In the genomic region with DNA sequence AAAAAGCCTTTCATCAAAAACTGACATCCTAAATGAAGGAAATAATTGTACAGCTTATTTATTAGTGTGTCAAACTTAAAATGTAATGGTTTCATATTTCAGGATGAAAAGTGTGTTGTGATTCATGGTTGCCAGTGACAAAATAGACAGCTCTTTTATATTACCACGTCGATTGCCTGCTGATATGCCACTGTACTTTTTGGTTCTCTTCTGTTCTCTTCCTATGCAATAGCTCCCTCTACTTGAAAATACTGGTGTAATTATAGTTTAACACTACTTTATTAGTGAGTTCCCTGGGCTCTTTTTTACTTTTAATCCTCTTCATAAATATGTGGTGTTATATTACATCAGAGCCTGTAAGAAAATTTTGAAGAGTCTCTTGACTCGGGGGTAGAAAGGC, we compare ENCODE assay signal across 1 cellular context.
TF ChIP-seq lines count a peak whose summit lies in the region.

No MANE protein-coding gene starts in this region.

TF ChIP-seq in H1, 55 proteins besides CTCF, POLR2A, EP300 and RAD21:
- TF ChIP-seq, protein P1, sequence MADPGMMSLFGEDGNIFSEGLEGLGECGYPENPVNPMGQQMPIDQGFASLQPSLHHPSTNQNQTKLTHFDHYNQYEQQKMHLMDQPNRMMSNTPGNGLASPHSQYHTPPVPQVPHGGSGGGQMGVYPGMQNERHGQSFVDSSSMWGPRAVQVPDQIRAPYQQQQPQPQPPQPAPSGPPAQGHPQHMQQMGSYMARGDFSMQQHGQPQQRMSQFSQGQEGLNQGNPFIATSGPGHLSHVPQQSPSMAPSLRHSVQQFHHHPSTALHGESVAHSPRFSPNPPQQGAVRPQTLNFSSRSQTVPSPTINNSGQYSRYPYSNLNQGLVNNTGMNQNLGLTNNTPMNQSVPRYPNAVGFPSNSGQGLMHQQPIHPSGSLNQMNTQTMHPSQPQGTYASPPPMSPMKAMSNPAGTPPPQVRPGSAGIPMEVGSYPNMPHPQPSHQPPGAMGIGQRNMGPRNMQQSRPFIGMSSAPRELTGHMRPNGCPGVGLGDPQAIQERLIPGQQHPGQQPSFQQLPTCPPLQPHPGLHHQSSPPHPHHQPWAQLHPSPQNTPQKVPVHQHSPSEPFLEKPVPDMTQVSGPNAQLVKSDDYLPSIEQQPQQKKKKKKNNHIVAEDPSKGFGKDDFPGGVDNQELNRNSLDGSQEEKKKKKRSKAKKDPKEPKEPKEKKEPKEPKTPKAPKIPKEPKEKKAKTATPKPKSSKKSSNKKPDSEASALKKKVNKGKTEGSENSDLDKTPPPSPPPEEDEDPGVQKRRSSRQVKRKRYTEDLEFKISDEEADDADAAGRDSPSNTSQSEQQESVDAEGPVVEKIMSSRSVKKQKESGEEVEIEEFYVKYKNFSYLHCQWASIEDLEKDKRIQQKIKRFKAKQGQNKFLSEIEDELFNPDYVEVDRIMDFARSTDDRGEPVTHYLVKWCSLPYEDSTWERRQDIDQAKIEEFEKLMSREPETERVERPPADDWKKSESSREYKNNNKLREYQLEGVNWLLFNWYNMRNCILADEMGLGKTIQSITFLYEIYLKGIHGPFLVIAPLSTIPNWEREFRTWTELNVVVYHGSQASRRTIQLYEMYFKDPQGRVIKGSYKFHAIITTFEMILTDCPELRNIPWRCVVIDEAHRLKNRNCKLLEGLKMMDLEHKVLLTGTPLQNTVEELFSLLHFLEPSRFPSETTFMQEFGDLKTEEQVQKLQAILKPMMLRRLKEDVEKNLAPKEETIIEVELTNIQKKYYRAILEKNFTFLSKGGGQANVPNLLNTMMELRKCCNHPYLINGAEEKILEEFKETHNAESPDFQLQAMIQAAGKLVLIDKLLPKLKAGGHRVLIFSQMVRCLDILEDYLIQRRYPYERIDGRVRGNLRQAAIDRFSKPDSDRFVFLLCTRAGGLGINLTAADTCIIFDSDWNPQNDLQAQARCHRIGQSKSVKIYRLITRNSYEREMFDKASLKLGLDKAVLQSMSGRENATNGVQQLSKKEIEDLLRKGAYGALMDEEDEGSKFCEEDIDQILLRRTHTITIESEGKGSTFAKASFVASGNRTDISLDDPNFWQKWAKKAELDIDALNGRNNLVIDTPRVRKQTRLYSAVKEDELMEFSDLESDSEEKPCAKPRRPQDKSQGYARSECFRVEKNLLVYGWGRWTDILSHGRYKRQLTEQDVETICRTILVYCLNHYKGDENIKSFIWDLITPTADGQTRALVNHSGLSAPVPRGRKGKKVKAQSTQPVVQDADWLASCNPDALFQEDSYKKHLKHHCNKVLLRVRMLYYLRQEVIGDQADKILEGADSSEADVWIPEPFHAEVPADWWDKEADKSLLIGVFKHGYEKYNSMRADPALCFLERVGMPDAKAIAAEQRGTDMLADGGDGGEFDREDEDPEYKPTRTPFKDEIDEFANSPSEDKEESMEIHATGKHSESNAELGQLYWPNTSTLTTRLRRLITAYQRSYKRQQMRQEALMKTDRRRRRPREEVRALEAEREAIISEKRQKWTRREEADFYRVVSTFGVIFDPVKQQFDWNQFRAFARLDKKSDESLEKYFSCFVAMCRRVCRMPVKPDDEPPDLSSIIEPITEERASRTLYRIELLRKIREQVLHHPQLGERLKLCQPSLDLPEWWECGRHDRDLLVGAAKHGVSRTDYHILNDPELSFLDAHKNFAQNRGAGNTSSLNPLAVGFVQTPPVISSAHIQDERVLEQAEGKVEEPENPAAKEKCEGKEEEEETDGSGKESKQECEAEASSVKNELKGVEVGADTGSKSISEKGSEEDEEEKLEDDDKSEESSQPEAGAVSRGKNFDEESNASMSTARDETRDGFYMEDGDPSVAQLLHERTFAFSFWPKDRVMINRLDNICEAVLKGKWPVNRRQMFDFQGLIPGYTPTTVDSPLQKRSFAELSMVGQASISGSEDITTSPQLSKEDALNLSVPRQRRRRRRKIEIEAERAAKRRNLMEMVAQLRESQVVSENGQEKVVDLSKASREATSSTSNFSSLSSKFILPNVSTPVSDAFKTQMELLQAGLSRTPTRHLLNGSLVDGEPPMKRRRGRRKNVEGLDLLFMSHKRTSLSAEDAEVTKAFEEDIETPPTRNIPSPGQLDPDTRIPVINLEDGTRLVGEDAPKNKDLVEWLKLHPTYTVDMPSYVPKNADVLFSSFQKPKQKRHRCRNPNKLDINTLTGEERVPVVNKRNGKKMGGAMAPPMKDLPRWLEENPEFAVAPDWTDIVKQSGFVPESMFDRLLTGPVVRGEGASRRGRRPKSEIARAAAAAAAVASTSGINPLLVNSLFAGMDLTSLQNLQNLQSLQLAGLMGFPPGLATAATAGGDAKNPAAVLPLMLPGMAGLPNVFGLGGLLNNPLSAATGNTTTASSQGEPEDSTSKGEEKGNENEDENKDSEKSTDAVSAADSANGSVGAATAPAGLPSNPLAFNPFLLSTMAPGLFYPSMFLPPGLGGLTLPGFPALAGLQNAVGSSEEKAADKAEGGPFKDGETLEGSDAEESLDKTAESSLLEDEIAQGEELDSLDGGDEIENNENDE (IDR thresholded peaks at IDR 0.05; ENCODE audit: insufficient replicate concordance, low read length), result no peak
- TF ChIP-seq RFX5 (IDR thresholded peaks at IDR 0.05; ENCODE audit: borderline replicate concordance, low read depth, low read length), result no peak
- no peak for TF ChIP-seq CEBPB (IDR thresholded peaks at IDR 0.05; ENCODE audit: low read depth, low read length)
- TF ChIP-seq, protein P2, sequence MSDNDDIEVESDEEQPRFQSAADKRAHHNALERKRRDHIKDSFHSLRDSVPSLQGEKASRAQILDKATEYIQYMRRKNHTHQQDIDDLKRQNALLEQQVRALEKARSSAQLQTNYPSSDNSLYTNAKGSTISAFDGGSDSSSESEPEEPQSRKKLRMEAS (IDR thresholded peaks at IDR 0.05), result no peak
- no peak for TF ChIP-seq EZH2 (IDR thresholded peaks at IDR 0.05; ENCODE audit: low read depth, low read length, severe bottlenecking)
- no peak for TF ChIP-seq YY1 (IDR thresholded peaks at IDR 0.05; ENCODE audit: low read depth, low read length)
- TF ChIP-seq KDM1A (IDR thresholded peaks at IDR 0.05; ENCODE audit: borderline replicate concordance, low read length), result no peak
- TF ChIP-seq, protein P3, sequence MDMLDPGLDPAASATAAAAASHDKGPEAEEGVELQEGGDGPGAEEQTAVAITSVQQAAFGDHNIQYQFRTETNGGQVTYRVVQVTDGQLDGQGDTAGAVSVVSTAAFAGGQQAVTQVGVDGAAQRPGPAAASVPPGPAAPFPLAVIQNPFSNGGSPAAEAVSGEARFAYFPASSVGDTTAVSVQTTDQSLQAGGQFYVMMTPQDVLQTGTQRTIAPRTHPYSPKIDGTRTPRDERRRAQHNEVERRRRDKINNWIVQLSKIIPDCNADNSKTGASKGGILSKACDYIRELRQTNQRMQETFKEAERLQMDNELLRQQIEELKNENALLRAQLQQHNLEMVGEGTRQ (IDR thresholded peaks at IDR 0.05; ENCODE audit: low read length), result no peak
- no peak for TF ChIP-seq TBP (IDR thresholded peaks at IDR 0.05; ENCODE audit: low read depth, low read length)
